Comparison of ENCODE assay signal across 27 cellular contexts in genomic region chr20:14198416-14198815, GRCh38.
A peak's percentile ranks its signal among the peaks of the same experiment; 100 is the strongest.
DNase-seq lines count a peak whose midpoint lies in the region; ATAC-seq, FAIRE-seq and TF ChIP-seq lines count a peak whose summit lies in the region.
"Had no signal": no experiment of that assay in that cellular context is flagged by ENCODE, and none has a peak within 500 bp of the region (broad histone marks: within the 10 kb centered on the region; RNA-seq: fewer than 3 reads in every experiment).

No MANE protein-coding gene starts in this region.

- intact Hi-C loops in HepG2 (cut with micrococcal nuclease; ENCODE audit: unreplicated experiment): no loop called here
- intact Hi-C loops in right lobe of liver (cut with DNase I): no loop called here
- intact Hi-C loops in PC-3 (cut with micrococcal nuclease): no loop called here
- intact Hi-C loops in body of pancreas (cut with DNase I): no loop called here
- intact Hi-C loops in gastrocnemius medialis (cut with DNase I; ENCODE audit: low total_unique reads): no loop called here

- H3K9me3 Mint-ChIP-seq in glutamatergic neuron (ENCODE audit: unreplicated experiment) (peaks cover 3% of the 10 kb centered on the region), type B pancreatic cell (peaks cover 4% of the 10 kb centered on the region)

- H3K4me2 ChIP-seq in HepG2 (ENCODE audit: low read depth, low read length): no peak overlapping the region
- H3K4me2 ChIP-seq in PC-3 (ENCODE audit: low read length): no peak overlapping the region
- H3K4me2 ChIP-seq: GM23338 had no signal

- in situ Hi-C loops in HepG2 (cut with HindIII; ENCODE audit: extremely low pct_ligation_motif_present, low pct_unique_long_range_greater_than_20kb) (no loop called here), gastrocnemius medialis (cut with MboI; ENCODE audit: low sequenced_read_pairs in 4 of 4) (loop anchor here in 1 of 4 donors (25.0 kb wide), 1 partner anchor 111 kb away; no protein-coding TSS in a partner anchor)

- no peaks in the 10 kb centered on the region for H3K9me2 ChIP-seq in PC-3 (replicated peaks; ENCODE audit: low read length)

- H3K27ac Mint-ChIP-seq in glutamatergic neuron (ENCODE audit: unreplicated experiment) (no peak overlapping the region), type B pancreatic cell (no peak overlapping the region)
- H3K27ac Mint-ChIP-seq: B cell; CD14-positive monocyte; CD8-positive, alpha-beta memory T cell; GM23338; H9 had no signal

- peaks cover 8% of the 10 kb centered on the region for H3K36me3 Mint-ChIP-seq in glutamatergic neuron (ENCODE audit: unreplicated experiment)
- H3K36me3 Mint-ChIP-seq in type B pancreatic cell: no peaks in the 10 kb centered on the region
- H3K36me3 Mint-ChIP-seq: CD14-positive monocyte; CD8-positive, alpha-beta memory T cell had no signal

- FAIRE-seq in HepG2 (lab: Jason Lieb, UNC): no peak
- FAIRE-seq: GM18507 had no signal

- no peaks in the 10 kb centered on the region for H3K79me2 ChIP-seq in HepG2 (ENCODE audit: insufficient read depth, low read length)
- no peaks in the 10 kb centered on the region for H3K79me2 ChIP-seq in PC-3 (ENCODE audit: low read length)

- H3K36me3 ChIP-seq in HepG2 (replicated peaks in 1 of 2; ENCODE audit: control insufficient read depth in 1 of 2, insufficient read depth in 2 of 2, low read length in 2 of 2): no peaks in the 10 kb centered on the region
- H3K36me3 ChIP-seq in right lobe of liver: no peaks in the 10 kb centered on the region
- no peaks in the 10 kb centered on the region for H3K36me3 ChIP-seq in PC-3 (ENCODE audit: low read depth, low read length)
- no peaks in the 10 kb centered on the region for H3K36me3 ChIP-seq in suprapubic skin
- no peaks in the 10 kb centered on the region for H3K36me3 ChIP-seq in body of pancreas (replicated peaks in 1 of 2; ENCODE audit: insufficient read depth in 1 of 2, low read depth in 2 of 2)
- no peaks in the 10 kb centered on the region for H3K36me3 ChIP-seq in gastrocnemius medialis

- no peaks in the 10 kb centered on the region for H3K4me1 ChIP-seq in HepG2 (ENCODE audit: insufficient read depth, low read length)
- no peaks in the 10 kb centered on the region for H3K4me1 ChIP-seq in right lobe of liver
- H3K4me1 ChIP-seq in PC-3 (ENCODE audit: insufficient read depth, low read length): no peaks in the 10 kb centered on the region
- no peaks in the 10 kb centered on the region for H3K4me1 ChIP-seq in suprapubic skin
- no peaks in the 10 kb centered on the region for H3K4me1 ChIP-seq in body of pancreas
- peaks cover 0 to 10% of the 10 kb centered on the region in 2 donors for H3K4me1 ChIP-seq in gastrocnemius medialis

- H2AFZ ChIP-seq in HepG2 (ENCODE audit: low read length) (no peak overlapping the region), PC-3 (ENCODE audit: low read length) (no peak overlapping the region)
- H2AFZ ChIP-seq: GM23338 had no signal

- no TSS peak for BruUV-seq in HepG2 (replicated peaks; lab: Mats Ljungman, UMichigan)
- no TSS peak for BruUV-seq in PC-3 (replicated peaks; lab: Mats Ljungman, UMichigan)

- H3K4me3 ChIP-seq in HepG2 (replicated peaks in 1 of 3; ENCODE audit: insufficient read depth in 1 of 3, low read depth in 2 of 3, low read length in 3 of 3) (no peak overlapping the region), right lobe of liver (no peak overlapping the region), PC-3 (ENCODE audit: low read length) (no peak overlapping the region), suprapubic skin (no peak overlapping the region), body of pancreas (no peak overlapping the region), gastrocnemius medialis (no peak overlapping the region)
- H3K4me3 ChIP-seq: GM23338 had no signal

- H3K27ac ChIP-seq in HepG2 (ENCODE audit: extremely low read length, insufficient read depth, low read length) (no peak overlapping the region), right lobe of liver (no peak overlapping the region), PC-3 (ENCODE audit: low read length) (no peak overlapping the region), suprapubic skin (no peak overlapping the region), body of pancreas (no peak overlapping the region), gastrocnemius medialis (no peak overlapping the region)
- H3K27ac ChIP-seq: RWPE1 had no signal

- H3K4me1 Mint-ChIP-seq in glutamatergic neuron (ENCODE audit: low read depth, unreplicated experiment) (peaks cover 3% of the 10 kb centered on the region), type B pancreatic cell (ENCODE audit: unreplicated experiment) (peaks cover 14% of the 10 kb centered on the region)
- H3K4me1 Mint-ChIP-seq: B cell; CD14-positive monocyte; CD8-positive, alpha-beta memory T cell had no signal

- H3K4me3 Mint-ChIP-seq in glutamatergic neuron (ENCODE audit: unreplicated experiment) (no peak overlapping the region), type B pancreatic cell (no peak overlapping the region)
- H3K4me3 Mint-ChIP-seq: B cell; CD14-positive monocyte; CD8-positive, alpha-beta memory T cell; GM23338; H9; HFFc6 had no signal

- peak; percentile 49; the same call in 1 of the 3 replicates for ATAC-seq in HepG2
- ATAC-seq in right lobe of liver: no peak
- no peak for ATAC-seq in PC-3
- ATAC-seq in body of pancreas: no peak
- ATAC-seq in gastrocnemius medialis: no peak
- ATAC-seq: GM23338, Panc1 had no signal

- H3K9me3 ChIP-seq in HepG2 (ENCODE audit: low read length): no peaks in the 10 kb centered on the region
- no peaks in the 10 kb centered on the region for H3K9me3 ChIP-seq in right lobe of liver
- H3K9me3 ChIP-seq in PC-3 (ENCODE audit: low read length): peaks cover 4% of the 10 kb centered on the region; the same call in 1 of the 2 replicates
- H3K9me3 ChIP-seq in suprapubic skin: no peaks in the 10 kb centered on the region
- H3K9me3 ChIP-seq in body of pancreas: no peaks in the 10 kb centered on the region
- no peaks in the 10 kb centered on the region for H3K9me3 ChIP-seq in gastrocnemius medialis

- H4K20me1 ChIP-seq in HepG2 (ENCODE audit: insufficient read depth, low read length) (no peaks in the 10 kb centered on the region), PC-3 (ENCODE audit: low read length) (no peaks in the 10 kb centered on the region)

- DNase-seq in HepG2 (ENCODE audit: low spot score) (no peak), right lobe of liver (no peak), PC-3 (peak; percentile 17), glutamatergic neuron (no peak), type B pancreatic cell (ENCODE audit: extremely low spot score, unreplicated experiment) (no peak), suprapubic skin (ENCODE audit: low spot score in 2 of 2) (no peak), body of pancreas (no peak), gastrocnemius medialis (no peak)
- DNase-seq: CD8-positive, alpha-beta memory T cell; DMS153; H9; HFFc6; Karpas-422; NCI-H1092 treated with DMSO at 0.1 percent for 48 hours; NCI-H1436; NCI-H1930; NCI-H2107; NCI-H2227 treated with DMSO at 0.1 percent for 48 hours; NCI-H526 treated with DMSO at 0.1 percent for 48 hours; SHP77; T-helper 1 cell had no signal

- TF ChIP-seq EP300 in HepG2 (IDR thresholded peaks at IDR 0.05; ENCODE audit: low read depth in 2 of 2, low read length in 2 of 2): no peak
- no peak for TF ChIP-seq EP300 in HepG2 (CRISPR knock-in tag; IDR thresholded peaks at IDR 0.05; ENCODE audit: borderline replicate concordance)
- no peak for TF ChIP-seq EP300 in suprapubic skin (IDR thresholded peaks at IDR 0.05)

- TF ChIP-seq CTCF in HepG2 (CRISPR knock-in tag; IDR thresholded peaks at IDR 0.05): no peak
- TF ChIP-seq CTCF in right lobe of liver (IDR thresholded peaks at IDR 0.05): no peak
- peak; percentile 32; the same call in 1 of the 2 replicates for TF ChIP-seq CTCF in PC-3 (conservative IDR thresholded peaks at IDR 0.05; ENCODE audit: low read depth, low read length)
- peak; percentile 64 for TF ChIP-seq CTCF in glutamatergic neuron (IDR thresholded peaks at IDR 0.05; ENCODE audit: partially characterized antibody, unreplicated experiment)
- TF ChIP-seq CTCF in type B pancreatic cell (conservative IDR thresholded peaks at IDR 0.05): peak; percentile 68
- TF ChIP-seq CTCF in suprapubic skin (IDR thresholded peaks at IDR 0.05): no peak
- TF ChIP-seq CTCF in body of pancreas (IDR thresholded peaks at IDR 0.05): no peak
- TF ChIP-seq CTCF in gastrocnemius medialis (IDR thresholded peaks at IDR 0.05 in 4 of 5, conservative IDR thresholded peaks at IDR 0.05 in 1 of 5): no peak

- no peak for TF ChIP-seq RAD21 in HepG2 (CRISPR knock-in tag; IDR thresholded peaks at IDR 0.05)

- POLR2A ChIA-PET in HepG2 (lab: Yijun Ruan, JAX) (no interaction called here), PC-3 (lab: Charles Lee; ENCODE audit: unreplicated experiment) (no interaction called here)

- H3K27me3 ChIP-seq in HepG2 (ENCODE audit: control insufficient read depth in 1 of 2, insufficient read depth in 2 of 2, low read length in 2 of 2) (no peaks in the 10 kb centered on the region), right lobe of liver (no peaks in the 10 kb centered on the region), PC-3 (ENCODE audit: low read length) (no peaks in the 10 kb centered on the region), suprapubic skin (no peaks in the 10 kb centered on the region), body of pancreas (no peaks in the 10 kb centered on the region), gastrocnemius medialis (no peaks in the 10 kb centered on the region)

- TF ChIP-seq POLR2A in HepG2 (IDR thresholded peaks at IDR 0.05; ENCODE audit: insufficient read depth in 1 of 2, low read depth in 2 of 2, low read length in 2 of 2) (no peak), right lobe of liver (IDR thresholded peaks at IDR 0.05) (no peak), suprapubic skin (IDR thresholded peaks at IDR 0.05) (no peak), body of pancreas (IDR thresholded peaks at IDR 0.05) (no peak), gastrocnemius medialis (IDR thresholded peaks at IDR 0.05) (no peak)

- CTCF ChIA-PET in HepG2 (lab: Yijun Ruan, JAX; ENCODE audit: low intra/inter-chr PET ratio, low total read pairs): no interaction called here
- CTCF ChIA-PET in PC-3 (lab: Charles Lee): interaction anchor here (0.6 kb wide), 1 partner anchor 139 kb away, joined by 3 read pairs; no protein-coding TSS in a partner anchor

- H3K27me3 Mint-ChIP-seq in glutamatergic neuron (ENCODE audit: unreplicated experiment): no peaks in the 10 kb centered on the region
- H3K27me3 Mint-ChIP-seq in type B pancreatic cell: no peaks in the 10 kb centered on the region
- H3K27me3 Mint-ChIP-seq: CD8-positive, alpha-beta memory T cell had no signal

- H3F3A ChIP-seq in PC-3 (ENCODE audit: low read length, unreplicated experiment): no peaks in the 10 kb centered on the region

- WGBS in HepG2 (ENCODE audit: low lambda C conversion rate): 4% methylated on average over 3 of the region's 3 CpGs
- WGBS in right lobe of liver (ENCODE audit: insufficient coverage, low coverage, low lambda C conversion rate, missing lambda C conversion rate): 100% methylated on average over 3 of the region's 3 CpGs
- WGBS in suprapubic skin: 80% methylated on average over 3 of the region's 3 CpGs
- WGBS in body of pancreas, 2 donors: 79 to 89% methylated on average over 3 of the region's 3 CpGs

- H3K9ac ChIP-seq in HepG2 (ENCODE audit: insufficient read depth, low read depth, low read length) (no peak overlapping the region), PC-3 (ENCODE audit: low read length) (no peak overlapping the region)

TF ChIP-seq in HepG2, 621 proteins besides CTCF, POLR2A, EP300 and RAD21 (continues in another document):
- TF ChIP-seq ZNF101 (CRISPR knock-in tag; IDR thresholded peaks at IDR 0.05; ENCODE audit: borderline replicate concordance, low read depth) (no peak), ZNF777 (CRISPR knock-in tag; IDR thresholded peaks at IDR 0.05) (no peak)

Comparison
In these comparisons a context has a peak if more than half of its experiments do, and no peak if none do; other contexts are left out.
1. CTCF ChIP-seq: peak in PC-3 (single experiment), glutamatergic neuron (single experiment) and type B pancreatic cell (single experiment); none in HepG2 (single experiment), right lobe of liver (0 of 4), suprapubic skin (0 of 2), body of pancreas (0 of 7) and gastrocnemius medialis (0 of 5).